24 cellular contexts compared by ENCODE assay signal in genomic region chr6:90387826-90388225, GRCh38.
"Had no signal": no experiment of that assay in that cellular context is flagged by ENCODE, and none has a peak within 500 bp of the region (broad histone marks: within the 10 kb centered on the region; RNA-seq: fewer than 3 reads in every experiment).

No MANE protein-coding gene starts in this region.

- H2AFZ ChIP-seq: hepatocyte had no signal

- H3K4me1 ChIP-seq: esophagus muscularis mucosa, prostate gland, vagina had no signal

- H3K9me3 Mint-ChIP-seq: activated CD4-positive, alpha-beta T cell treated with anti-CD3 and anti-CD28 coated beads, Interleukin-2, amount 10 ng/mL, durations not matched to agents 24 days and 14 days; activated naive CD8-positive, alpha-beta T cell treated with anti-CD3 and anti-CD28 coated beads, Interleukin-2, amount 10 ng/mL, durations not matched to agents 7 days and 5 days; activated T-cell treated with anti-CD3 and anti-CD28 coated beads, Interleukin-2, amount 50 U/mL, for 4 hours; memory B cell; nephron; stimulated activated naive B cell treated with anti-CD40 and anti-IgM and Interleukin-4, amounts not matched to agents 10 μg/mL and 1 μg/mL and 100 μg/mL, for 72 hours; T-helper 1 cell treated with Interleukin-12 subunit alpha and Interleukin-12 subunit beta and Interleukin-4 antibody, amounts not matched to agents 30 μg/mL and 1 μg/mL, for 36 hours; type B pancreatic cell had no signal

- H3K36me3 Mint-ChIP-seq: activated naive CD8-positive, alpha-beta T cell treated with anti-CD3 and anti-CD28 coated beads, Interleukin-2, amount 10 ng/mL, durations not matched to agents 7 days and 5 days; memory B cell; stimulated activated naive B cell treated with anti-CD40 and anti-IgM and Interleukin-4, amounts not matched to agents 10 μg/mL and 1 μg/mL and 100 μg/mL, for 72 hours; type B pancreatic cell had no signal

- H3K27me3 Mint-ChIP-seq: activated CD4-positive, alpha-beta T cell treated with anti-CD3 and anti-CD28 coated beads, Interleukin-2, amount 10 ng/mL, durations not matched to agents 24 days and 14 days; stimulated activated naive B cell treated with anti-CD40 and anti-IgM and Interleukin-4, amounts not matched to agents 10 μg/mL and 1 μg/mL and 100 μg/mL, for 72 hours had no signal

- H3K4me1 Mint-ChIP-seq: nephron had no signal

- ATAC-seq: activated CD8-positive, alpha-beta T cell treated with anti-CD3 and anti-CD28 coated beads, Interleukin-2, amount 10 ng/mL, durations not matched to agents 7 days and 5 days; left ventricle myocardium superior; stimulated activated naive B cell treated with anti-CD40 and anti-IgM and Interleukin-4, amounts not matched to agents 10 μg/mL and 1 μg/mL and 100 μg/mL, for 72 hours had no signal

- H3K9me3 ChIP-seq: esophagus muscularis mucosa, neutrophil, ovary, prostate gland, thoracic aorta, vagina had no signal

- H3K4me3 ChIP-seq: coronary artery, esophagus muscularis mucosa, hepatocyte, ovary, prostate gland, thoracic aorta, vagina had no signal

- DNase-seq: activated CD4-positive, alpha-beta T cell treated with anti-CD3 and anti-CD28 coated beads, Interleukin-2, amount 10 ng/mL, durations not matched to agents 24 days and 14 days; activated effector memory CD4-positive, alpha-beta T cell treated with anti-CD3 and anti-CD28 coated beads, Interleukin-2, amount 50 U/mL, for 16 hours; activated naive CD8-positive, alpha-beta T cell treated with anti-CD3 and anti-CD28 coated beads, Interleukin-2, amount 10 ng/mL, durations not matched to agents 7 days and 5 days; activated T-cell treated with anti-CD3 and anti-CD28 coated beads, Interleukin-2, amount 50 U/mL, for 4 hours; amniotic stem cell; cerebellar nuclear complex; glutamatergic neuron; left ventricle myocardium superior; ovary; stimulated activated CD4-positive, alpha-beta T cell treated with anti-CD3 and anti-CD28 coated beads, Interleukin-2, amount 100 ng/mL, for 48 hours; stimulated activated naive B cell treated with anti-CD40 and anti-IgM and Interleukin-4, amounts not matched to agents 10 μg/mL and 1 μg/mL and 100 μg/mL, for 72 hours; T1000 had no signal

- H3K4me2 ChIP-seq: hepatocyte had no signal

- H3K27me3 ChIP-seq: esophagus muscularis mucosa, neutrophil, ovary, vagina had no signal

- H3K79me2 ChIP-seq: hepatocyte had no signal

- H3K36me3 ChIP-seq: esophagus muscularis mucosa, neutrophil, ovary, prostate gland, thoracic aorta, vagina had no signal

- H3K27ac ChIP-seq: coronary artery, esophagus muscularis mucosa, hepatocyte, neutrophil, ovary, prostate gland, thoracic aorta, vagina had no signal

- H3K27ac Mint-ChIP-seq: activated CD8-positive, alpha-beta T cell treated with anti-CD3 and anti-CD28 coated beads, Interleukin-2, amount 10 ng/mL, durations not matched to agents 7 days and 5 days; activated naive CD8-positive, alpha-beta T cell treated with anti-CD3 and anti-CD28 coated beads, Interleukin-2, amount 10 ng/mL, durations not matched to agents 7 days and 5 days; memory B cell; nephron; T-helper 1 cell treated with Interleukin-12 subunit alpha and Interleukin-12 subunit beta and Interleukin-4 antibody, amounts not matched to agents 30 μg/mL and 1 μg/mL, for 36 hours; type B pancreatic cell had no signal

- H3K4me3 Mint-ChIP-seq: activated CD4-positive, alpha-beta T cell treated with anti-CD3 and anti-CD28 coated beads, Interleukin-2, amount 10 ng/mL, durations not matched to agents 24 days and 14 days; activated CD8-positive, alpha-beta T cell treated with anti-CD3 and anti-CD28 coated beads, Interleukin-2, amount 10 ng/mL, durations not matched to agents 7 days and 5 days; activated naive CD8-positive, alpha-beta T cell treated with anti-CD3 and anti-CD28 coated beads, Interleukin-2, amount 10 ng/mL, durations not matched to agents 7 days and 5 days; activated T-cell treated with anti-CD3 and anti-CD28 coated beads, Interleukin-2, amount 50 U/mL, for 4 hours; memory B cell; nephron; stimulated activated naive B cell treated with anti-CD40 and anti-IgM and Interleukin-4, amounts not matched to agents 10 μg/mL and 1 μg/mL and 100 μg/mL, for 72 hours; T-helper 1 cell treated with Interleukin-12 subunit alpha and Interleukin-12 subunit beta and Interleukin-4 antibody, amounts not matched to agents 30 μg/mL and 1 μg/mL, for 36 hours; type B pancreatic cell had no signal
